In the genomic region with DNA sequence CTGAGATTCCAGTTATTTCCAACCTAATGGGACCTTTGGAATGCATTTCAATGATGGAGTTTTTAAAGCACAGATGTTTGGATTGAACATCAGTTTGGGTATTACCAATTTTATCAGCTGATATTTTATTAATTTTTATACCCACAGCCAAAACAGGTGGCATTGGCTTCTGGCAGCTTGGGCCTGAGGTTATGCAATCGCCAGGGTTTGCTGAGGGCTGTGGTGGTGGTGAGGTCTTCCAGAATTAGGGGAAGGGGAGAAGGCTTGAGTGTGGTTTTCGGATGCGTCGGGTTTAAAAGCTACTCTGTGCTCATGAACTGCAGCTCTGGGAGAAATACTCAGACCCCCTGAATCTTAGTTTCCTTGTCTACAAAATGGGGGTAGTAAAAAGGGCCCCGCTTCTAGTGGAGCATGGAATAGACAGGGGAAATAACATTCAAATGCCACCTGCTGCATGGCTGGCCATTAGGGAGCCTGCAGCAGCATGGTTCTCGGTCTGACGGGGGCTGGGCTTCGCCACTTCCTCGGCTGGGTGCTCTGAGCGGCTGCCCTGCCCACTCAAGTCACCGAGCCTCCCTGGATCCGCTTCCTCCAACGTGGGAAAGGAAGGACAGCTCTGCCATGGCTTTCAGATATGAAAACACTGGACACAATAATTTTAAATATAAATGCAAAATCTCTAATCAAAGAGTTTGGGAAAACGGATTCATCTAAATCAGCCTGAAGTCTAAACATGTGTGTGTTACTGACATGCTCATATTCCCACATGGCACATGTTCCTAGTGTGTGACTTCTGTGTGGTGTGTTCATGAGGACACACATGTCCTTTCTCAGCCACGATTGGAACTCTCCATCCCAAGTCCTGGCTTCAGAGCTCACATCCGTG, we compare ENCODE assay signal across 2 cellular contexts.
A peak's percentile ranks its signal among the peaks of the same experiment; 100 is the strongest.
TF ChIP-seq lines count a peak whose summit lies in the region.

No MANE protein-coding gene starts in this region.

TF ChIP-seq in IMR-90, 13 proteins besides CTCF, POLR2A, EP300 and RAD21:
- TF ChIP-seq SMC3 (IDR thresholded peaks at IDR 0.05; ENCODE audit: low read depth, low read length) (no peak), CEBPB (IDR thresholded peaks at IDR 0.05; ENCODE audit: low read depth, low read length) (peak; percentile 41; the same call in 1 of the 2 replicates)

TF ChIP-seq in HepG2, 621 proteins besides CTCF, POLR2A, EP300 and RAD21:
- TF ChIP-seq KLF16 (CRISPR knock-in tag; IDR thresholded peaks at IDR 0.05): no peak
- TF ChIP-seq, protein P1, sequence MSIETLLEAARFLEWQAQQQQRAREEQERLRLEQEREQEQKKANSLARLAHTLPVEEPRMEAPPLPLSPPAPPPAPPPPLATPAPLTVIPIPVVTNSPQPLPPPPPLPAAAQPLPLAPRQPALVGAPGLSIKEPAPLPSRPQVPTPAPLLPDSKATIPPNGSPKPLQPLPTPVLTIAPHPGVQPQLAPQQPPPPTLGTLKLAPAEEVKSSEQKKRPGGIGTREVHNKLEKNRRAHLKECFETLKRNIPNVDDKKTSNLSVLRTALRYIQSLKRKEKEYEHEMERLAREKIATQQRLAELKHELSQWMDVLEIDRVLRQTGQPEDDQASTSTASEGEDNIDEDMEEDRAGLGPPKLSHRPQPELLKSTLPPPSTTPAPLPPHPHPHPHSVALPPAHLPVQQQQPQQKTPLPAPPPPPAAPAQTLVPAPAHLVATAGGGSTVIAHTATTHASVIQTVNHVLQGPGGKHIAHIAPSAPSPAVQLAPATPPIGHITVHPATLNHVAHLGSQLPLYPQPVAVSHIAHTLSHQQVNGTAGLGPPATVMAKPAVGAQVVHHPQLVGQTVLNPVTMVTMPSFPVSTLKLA (IDR thresholded peaks at IDR 0.05): peak; percentile 91
